In genomic region chr17:2395258-2396170, GRCh38 we compare ENCODE assay signal across 8 cellular contexts. TPM values are rescaled to one million over a fixed set of nuclear protein-coding genes. Genes with fewer than 3 reads are reported as not detected.
DNase-seq lines count a peak whose midpoint lies in the region; ATAC-seq and TF ChIP-seq lines count a peak whose summit lies in the region.

No MANE protein-coding gene starts in this region.

- ATAC-seq in stimulated activated naive CD8-positive, alpha-beta T cell treated with anti-CD3 and anti-CD28 coated beads, Interleukin-15, Interleukin-2, amounts not matched to agents 100 U/mL and 50 U/mL, for 24 hours = no peak
- no peak for ATAC-seq in HG03442 (IDR thresholded peaks at IDR 0.05; ENCODE audit: unreplicated experiment)
- no peak for ATAC-seq in HG03520 (IDR thresholded peaks at IDR 0.05; ENCODE audit: unreplicated experiment)
- no peak for ATAC-seq in sciatic nerve

- H3K36me3 ChIP-seq in tibial artery = peaks cover 0 to 6% (median 0%) of the 10 kb centered on the region in 3 donors

- H3K27me3 Mint-ChIP-seq in stimulated activated naive CD8-positive, alpha-beta T cell treated with anti-CD3 and anti-CD28 coated beads, Interleukin-15, Interleukin-2, amounts not matched to agents 100 ng/mL and 50 ng/mL, for 24 hours = no peaks in the 10 kb centered on the region

- peaks cover 69% of the 10 kb centered on the region for H3K4me1 Mint-ChIP-seq in stimulated activated naive CD8-positive, alpha-beta T cell treated with anti-CD3 and anti-CD28 coated beads, Interleukin-15, Interleukin-2, amounts not matched to agents 100 ng/mL and 50 ng/mL, for 24 hours (ENCODE audit: low read depth)

- DNase-seq in stimulated activated naive CD8-positive, alpha-beta T cell treated with anti-CD3 and anti-CD28 coated beads, Interleukin-15, Interleukin-2, amounts not matched to agents 100 U/mL and 50 U/mL, for 24 hours = no peak
- DNase-seq in astrocyte of the hippocampus (ENCODE audit: low read depth, low spot score) (peak; percentile 38), tibial artery (peak in 1 of 2 donors; percentile 82), sciatic nerve (ENCODE audit: low spot score) (no peak)

- peaks cover 6% of the 10 kb centered on the region for H3K36me3 Mint-ChIP-seq in stimulated activated naive CD8-positive, alpha-beta T cell treated with anti-CD3 and anti-CD28 coated beads, Interleukin-15, Interleukin-2, amounts not matched to agents 100 ng/mL and 50 ng/mL, for 24 hours (ENCODE audit: low read depth)

- peak overlapping the region in 1 of 2 donors; percentile 51 for H3K4me3 ChIP-seq in tibial artery

- intact Hi-C loops in tibial artery (cut with DNase I; ENCODE audit: low total_unique reads) (no loop called here), sciatic nerve (cut with DNase I) (no loop called here)

- no peak for TF ChIP-seq CTCF in tibial artery (IDR thresholded peaks at IDR 0.05)

- H3K4me3 Mint-ChIP-seq in stimulated activated naive CD8-positive, alpha-beta T cell treated with anti-CD3 and anti-CD28 coated beads, Interleukin-15, Interleukin-2, amounts not matched to agents 100 ng/mL and 50 ng/mL, for 24 hours = peak overlapping the region; percentile 65

- no peaks in the 10 kb centered on the region for H3K9me3 ChIP-seq in tibial artery

- no peaks in the 10 kb centered on the region for H3K9me3 Mint-ChIP-seq in stimulated activated naive CD8-positive, alpha-beta T cell treated with anti-CD3 and anti-CD28 coated beads, Interleukin-15, Interleukin-2, amounts not matched to agents 100 ng/mL and 50 ng/mL, for 24 hours

- H3K27ac ChIP-seq in layer of hippocampus (ENCODE audit: low read depth, low read length) = peak overlapping the region; percentile 85
- H3K27ac ChIP-seq in tibial artery = peak overlapping the region; percentile 91 to 100

- H3K27me3 ChIP-seq in layer of hippocampus (ENCODE audit: control insufficient read depth, insufficient read depth, low read length) (no peaks in the 10 kb centered on the region), tibial artery (no peaks in the 10 kb centered on the region)

- peak overlapping the region; percentile 69 for H3K27ac Mint-ChIP-seq in stimulated activated naive CD8-positive, alpha-beta T cell treated with anti-CD3 and anti-CD28 coated beads, Interleukin-15, Interleukin-2, amounts not matched to agents 100 ng/mL and 50 ng/mL, for 24 hours

- H3K4me1 ChIP-seq in tibial artery = peaks cover 18 to 71% (median 62%) of the 10 kb centered on the region in 4 donors

RNA-seq across cellular contexts. Expression of gene MNT, which starts 5.3 kb away (rescaled TPM):
- total RNA-seq in sciatic nerve = 37.7 TPM

RNA-seq across cellular contexts. Expression of gene SGSM2, which starts 58.2 kb away (rescaled TPM):
- 59.3 TPM for total RNA-seq in sciatic nerve

RNA-seq across cellular contexts. Expression of gene TSR1, which starts 59.3 kb away (rescaled TPM):
- 18.4 TPM for total RNA-seq in sciatic nerve
